Comparison of ENCODE assay signal across 27 cellular contexts in genomic region chr10:118977864-118978263, GRCh38.
"Had no signal": no experiment of that assay in that cellular context is flagged by ENCODE, and none has a peak within 500 bp of the region (broad histone marks: within the 10 kb centered on the region; RNA-seq: fewer than 3 reads in every experiment).

No MANE protein-coding gene starts in this region.

- H3K4me3 Mint-ChIP-seq: mesothelial cell of epicardium; naive B cell; nephron; neural progenitor cell; stimulated activated naive B cell treated with anti-CD40 and anti-IgM and Interleukin-4, amounts not matched to agents 10 μg/mL and 1 μg/mL and 100 μg/mL, for 72 hours; stimulated activated naive CD8-positive, alpha-beta T cell treated with anti-CD3 and anti-CD28 coated beads, Interleukin-15, Interleukin-2, amounts not matched to agents 100 ng/mL and 50 ng/mL, for 24 hours had no signal

- H3K9me3 ChIP-seq: prostate gland, uterus had no signal

- H3K27me3 ChIP-seq: dorsolateral prefrontal cortex, esophagus muscularis mucosa, left lung, neural progenitor cell, tibial nerve, upper lobe of right lung, uterus had no signal

- H3K4me2 ChIP-seq: neural progenitor cell had no signal

- DNase-seq: dorsolateral prefrontal cortex; effector CD8-positive, alpha-beta T cell; foreskin melanocyte; glutamatergic neuron; heart right ventricle; hippocampal formation; left cardiac atrium; left lung; mesenchymal stem cell; mucosa of descending colon; naive B cell; nucleus accumbens; right cardiac atrium; spleen; stimulated activated CD4-positive, alpha-beta T cell treated with anti-CD3 and anti-CD28 coated beads, Interleukin-2, amount 100 ng/mL, for 48 hours; stimulated activated naive B cell treated with anti-CD40 and anti-IgM and Interleukin-4, amounts not matched to agents 10 μg/mL and 1 μg/mL and 100 μg/mL, for 72 hours; upper lobe of right lung; uterus had no signal

- H3K27ac Mint-ChIP-seq: mesothelial cell of epicardium; naive B cell; nephron; neural progenitor cell; stimulated activated naive B cell treated with anti-CD40 and anti-IgM and Interleukin-4, amounts not matched to agents 10 μg/mL and 1 μg/mL and 100 μg/mL, for 72 hours; stimulated activated naive CD8-positive, alpha-beta T cell treated with anti-CD3 and anti-CD28 coated beads, Interleukin-15, Interleukin-2, amounts not matched to agents 100 ng/mL and 50 ng/mL, for 24 hours had no signal

- H3K27ac ChIP-seq: dorsolateral prefrontal cortex, esophagus muscularis mucosa, heart right ventricle, left lung, neural progenitor cell, prostate gland, skin epidermis, spleen, thoracic aorta, tibial nerve, upper lobe of right lung, uterus had no signal

- ATAC-seq: left cardiac atrium; left lung; mucosa of descending colon; right cardiac atrium; stimulated activated naive B cell treated with anti-CD40 and anti-IgM and Interleukin-4, amounts not matched to agents 10 μg/mL and 1 μg/mL and 100 μg/mL, for 72 hours; upper lobe of right lung had no signal

- H3K4me3 ChIP-seq: dorsolateral prefrontal cortex, esophagus muscularis mucosa, heart right ventricle, left lung, mucosa of descending colon, neural progenitor cell, prostate gland, skin epidermis, spleen, thoracic aorta, tibial nerve, upper lobe of right lung, uterus had no signal

- H2AFZ ChIP-seq: neural progenitor cell had no signal

- H3K4me1 ChIP-seq: esophagus muscularis mucosa, heart right ventricle, left lung, prostate gland, spleen, tibial nerve, upper lobe of right lung, uterus had no signal

- H3K36me3 Mint-ChIP-seq: neural progenitor cell; stimulated activated naive B cell treated with anti-CD40 and anti-IgM and Interleukin-4, amounts not matched to agents 10 μg/mL and 1 μg/mL and 100 μg/mL, for 72 hours had no signal

- H3K9ac ChIP-seq: neural progenitor cell had no signal

- H3K4me1 Mint-ChIP-seq: mesothelial cell of epicardium, naive B cell had no signal

- H3K36me3 ChIP-seq: esophagus muscularis mucosa, heart right ventricle, left lung, neural progenitor cell, prostate gland, spleen, thoracic aorta, tibial nerve, upper lobe of right lung, uterus had no signal
